Comparison of ENCODE assay signal across 9 cellular contexts in genomic region chr17:7854851-7855642, GRCh38. TPM values are rescaled to one million over a fixed set of nuclear protein-coding genes. Genes with fewer than 3 reads are reported as not detected.
A peak's percentile ranks its signal among the peaks of the same experiment; 100 is the strongest.
DNase-seq lines count a peak whose midpoint lies in the region; ATAC-seq and TF ChIP-seq lines count a peak whose summit lies in the region.
"Had no signal": no experiment of that assay in that cellular context is flagged by ENCODE, and none has a peak within 500 bp of the region (broad histone marks: within the 10 kb centered on the region; RNA-seq: fewer than 3 reads in every experiment).

A gene with protein sequence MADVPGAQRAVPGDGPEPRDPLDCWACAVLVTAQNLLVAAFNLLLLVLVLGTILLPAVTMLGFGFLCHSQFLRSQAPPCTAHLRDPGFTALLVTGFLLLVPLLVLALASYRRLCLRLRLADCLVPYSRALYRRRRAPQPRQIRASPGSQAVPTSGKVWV (plus strand): TSS chr17:7855066. CDS start chr17:7855075, 9 bp downstream.

- H3K4me3 ChIP-seq in Peyer's patch (peak within 1 kb of the TSS in 2 of 4 donors; percentile 70 to 77), esophagus muscularis mucosa (peak within 1 kb of the TSS; percentile 69 to 76 (median 74))

- H3K36me3 ChIP-seq in Peyer's patch (peaks cover 0 to 50% (median 0%) of the 10 kb centered on the region in 3 donors), esophagus muscularis mucosa (peaks cover 24 to 49% (median 40%) of the 10 kb centered on the region in 4 donors)

- H3K9me3 Mint-ChIP-seq in CD14-positive monocyte, result no peaks in the 10 kb centered on the region
- H3K9me3 Mint-ChIP-seq in neural crest cell, result no peaks in the 10 kb centered on the region
- H3K9me3 Mint-ChIP-seq: activated naive CD4-positive, alpha-beta T cell treated with anti-CD3 and anti-CD28 coated beads, Interleukin-2, amount 50 U/mL, for 72 hours had no signal

- H3K36me3 Mint-ChIP-seq in CD14-positive monocyte, result peaks cover 43 to 65% of the 10 kb centered on the region in 2 donors
- H3K36me3 Mint-ChIP-seq in neural crest cell (ENCODE audit: low read depth), result peaks cover 7% of the 10 kb centered on the region

- no peak for TF ChIP-seq CTCF in CD14-positive monocyte (IDR thresholded peaks at IDR 0.05)
- no peak for TF ChIP-seq CTCF in Peyer's patch (IDR thresholded peaks at IDR 0.05)
- TF ChIP-seq CTCF in esophagus muscularis mucosa (IDR thresholded peaks at IDR 0.05), result no peak
- no peak for TF ChIP-seq CTCF in neural crest cell (conservative IDR thresholded peaks at IDR 0.05)

- no peak for TF ChIP-seq EP300 in esophagus muscularis mucosa (IDR thresholded peaks at IDR 0.05)

- no peaks in the 10 kb centered on the region for H3K27me3 ChIP-seq in Peyer's patch
- H3K27me3 ChIP-seq in esophagus muscularis mucosa, result no peaks in the 10 kb centered on the region

- H3K4me3 Mint-ChIP-seq in CD14-positive monocyte, result no peak within 1 kb of the TSS
- peak within 1 kb of the TSS; percentile 60 for H3K4me3 Mint-ChIP-seq in neural crest cell

- H3K4me1 ChIP-seq in Peyer's patch, result peaks cover 10 to 53% (median 20%) of the 10 kb centered on the region in 4 donors
- H3K4me1 ChIP-seq in esophagus muscularis mucosa, result peaks cover 45 to 66% (median 57%) of the 10 kb centered on the region in 4 donors

- DNase-seq in CD14-positive monocyte (ENCODE audit: low spot score), result peak; percentile 48
- DNase-seq in Peyer's patch, result peak in 1 of 3 donors; percentile 52
- no peak for DNase-seq in esophagus muscularis mucosa (ENCODE audit: extremely low spot score)
- DNase-seq in neural crest cell (ENCODE audit: low read depth, low spot score), result no peak
- no peak for DNase-seq in HT-29 (ENCODE audit: low spot score)
- DNase-seq in NCI-H774 (lab: John Stamatoyannopoulos, UW), result no peak
- no peak for DNase-seq in activated gamma-delta T cell (lab: John Stamatoyannopoulos, UW)

- ATAC-seq in HG03108 (IDR thresholded peaks at IDR 0.05; ENCODE audit: unreplicated experiment), result no peak
- ATAC-seq: activated naive CD4-positive, alpha-beta T cell treated with anti-CD3 and anti-CD28 coated beads, Interleukin-2, amount 50 U/mL, for 72 hours had no signal

- no peak for TF ChIP-seq POLR2A in Peyer's patch (IDR thresholded peaks at IDR 0.05)
- no peak for TF ChIP-seq POLR2A in esophagus muscularis mucosa (IDR thresholded peaks at IDR 0.05; ENCODE audit: low read depth)

- H3K27me3 Mint-ChIP-seq in CD14-positive monocyte (ENCODE audit: low read depth in 3 of 3) (peaks cover 0 to 4% (median 2%) of the 10 kb centered on the region in 3 donors), neural crest cell (ENCODE audit: low read depth) (peaks cover 10% of the 10 kb centered on the region)

- intact Hi-C loops in CD14-positive monocyte (cut with micrococcal nuclease), result no loop called here
- intact Hi-C loops in esophagus muscularis mucosa (cut with DNase I), result loop anchor here (2.0 kb wide), 1 partner anchor 32 kb away; no protein-coding TSS in a partner anchor

- peak within 1 kb of the TSS in 3 of 4 donors; percentile 88 to 94 (median 92) for H3K27ac ChIP-seq in Peyer's patch
- H3K27ac ChIP-seq in esophagus muscularis mucosa (replicated peaks in 1 of 4), result peak within 1 kb of the TSS; percentile 91 to 95 (median 94)

- 51% methylated on average over 48 of the region's 54 CpGs for WGBS in esophagus muscularis mucosa

- H3K9me3 ChIP-seq in Peyer's patch (no peaks in the 10 kb centered on the region), esophagus muscularis mucosa (no peaks in the 10 kb centered on the region)

- H3K4me1 Mint-ChIP-seq in CD14-positive monocyte, result peaks cover 13% of the 10 kb centered on the region
- H3K4me1 Mint-ChIP-seq in neural crest cell, result peaks cover 10% of the 10 kb centered on the region

- peak within 1 kb of the TSS in 2 of 7 donors; percentile 61 to 70 for H3K27ac Mint-ChIP-seq in CD14-positive monocyte
- no peak within 1 kb of the TSS for H3K27ac Mint-ChIP-seq in neural crest cell (ENCODE audit: unreplicated experiment)
- H3K27ac Mint-ChIP-seq: activated naive CD4-positive, alpha-beta T cell treated with anti-CD3 and anti-CD28 coated beads, Interleukin-2, amount 50 U/mL, for 72 hours had no signal

RNA-seq across cellular contexts. Expression of the gene that starts here (rescaled TPM):
- polyA plus RNA-seq in CD14-positive monocyte, result not detected
- total RNA-seq in Peyer's patch (10 to 100 TPM in 3 of 4 donors, 1 to 10 TPM in 1; 3.4 to 29.7 (median 12.9) TPM), esophagus muscularis mucosa (10 to 100 TPM; 13.3 to 45.9 (median 42.5) TPM), neural crest cell (6.7 and 8.4 TPM in 2 replicates)
- 0.43 and 0.50 TPM in 2 replicates for total RNA-seq in HT-29 (2014; rRNA removed; shearing (Covaris generic))

Comparison
In these comparisons a context has a peak if more than half of its experiments do, and no peak if none do; other contexts are left out.
1. Peak in DNase-seq in CD14-positive monocyte; RNA of the gene not detected or under 1 TPM.